20 cellular contexts compared by ENCODE assay signal in the genomic region with DNA sequence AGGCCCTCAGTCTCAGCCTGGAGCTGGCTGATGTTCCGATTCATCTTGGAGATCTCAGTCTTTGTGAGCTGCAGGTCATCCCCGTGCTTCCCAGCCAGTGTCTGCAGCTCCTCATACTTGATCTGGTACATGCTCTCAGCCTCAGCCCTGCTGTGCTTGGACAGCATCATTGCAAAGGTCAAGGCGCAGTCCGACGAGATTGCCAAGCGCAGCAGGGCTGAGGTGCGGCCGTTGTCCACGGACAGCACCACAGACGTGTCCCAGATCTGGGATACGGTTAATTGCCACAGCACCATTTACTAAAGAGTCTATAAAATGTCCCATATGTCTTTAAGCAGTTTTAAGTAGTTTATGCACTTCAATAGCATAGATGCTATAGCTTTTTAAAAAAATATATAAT.
"Had no signal": no experiment of that assay in that cellular context is flagged by ENCODE, and none has a peak within 500 bp of the region (broad histone marks: within the 10 kb centered on the region; RNA-seq: fewer than 3 reads in every experiment).

No MANE protein-coding gene starts in this region.

- H3K36me3 ChIP-seq: esophagus muscularis mucosa, gastrocnemius medialis, heart right ventricle, left lung, lower lobe of right lung had no signal

- H3K4me1 ChIP-seq: foreskin keratinocyte, gastrocnemius medialis, heart right ventricle, left lung, lower lobe of right lung had no signal

- H3K4me3 ChIP-seq: coronary artery, dorsolateral prefrontal cortex, esophagus muscularis mucosa, gastrocnemius medialis, heart right ventricle, left lung, lower lobe of right lung had no signal

- ATAC-seq: foreskin keratinocyte, gastrocnemius medialis, heart right ventricle, left cardiac atrium, left lung, left ventricle myocardium superior, lower lobe of right lung had no signal

- H3K27me3 ChIP-seq: dorsolateral prefrontal cortex, esophagus muscularis mucosa, foreskin keratinocyte, gastrocnemius medialis, heart right ventricle, left lung had no signal

- FAIRE-seq: colon, endothelial cell of umbilical vein, keratinocyte had no signal

- H3K9me3 ChIP-seq: esophagus muscularis mucosa, gastrocnemius medialis, lower lobe of right lung had no signal

- DNase-seq: dermis blood vessel endothelial cell; dorsolateral prefrontal cortex; effector CD4-positive, alpha-beta T cell; effector memory CD4-positive, alpha-beta T cell; foreskin keratinocyte; gastrocnemius medialis; glutamatergic neuron; head of caudate nucleus; heart right ventricle; hippocampal formation; left cardiac atrium; left lung; left ventricle myocardium superior; lower lobe of right lung; midbrain had no signal

- H3K27ac ChIP-seq: coronary artery, dorsolateral prefrontal cortex, esophagus muscularis mucosa, foreskin keratinocyte, gastrocnemius medialis, heart right ventricle, left lung, lower lobe of right lung had no signal
